In the genomic region with DNA sequence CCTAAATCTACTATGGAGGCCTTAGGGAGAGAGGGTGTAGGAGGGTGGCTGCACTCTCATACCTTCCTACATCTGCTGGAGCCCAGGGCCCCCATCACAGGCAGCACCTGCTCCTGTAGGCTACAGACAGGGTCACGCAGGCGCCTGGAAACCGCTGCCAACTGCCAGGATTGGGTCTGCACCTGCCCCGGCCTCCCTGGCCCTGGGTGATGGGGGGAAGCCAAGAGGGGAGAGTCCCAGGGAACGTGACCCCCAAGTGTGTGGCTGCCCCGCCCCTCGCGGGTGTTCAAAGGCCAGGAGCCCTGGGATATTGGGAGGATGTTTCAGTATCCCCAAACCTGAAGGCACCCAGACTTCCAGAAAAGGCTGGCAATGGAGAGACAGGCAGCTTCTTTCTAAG, we compare ENCODE assay signal across 27 cellular contexts. TPM values are rescaled to one million over a fixed set of nuclear protein-coding genes. Genes with fewer than 3 reads are reported as not detected.
"Had no signal": no experiment of that assay in that cellular context is flagged by ENCODE, and none has a peak within 500 bp of the region (broad histone marks: within the 10 kb centered on the region; RNA-seq: fewer than 3 reads in every experiment).

No MANE protein-coding gene starts in this region.

- DNase-seq: activated CD4-positive, alpha-beta memory T cell treated with anti-CD3 and anti-CD28 coated beads for 36 hours; activated naive CD4-positive, alpha-beta T cell treated with Interleukin-2 at 50 U/mL for 16 hours; activated naive CD8-positive, alpha-beta T cell treated with anti-CD3 and anti-CD28 coated beads for 36 hours; activated T-cell treated with anti-CD3 and anti-CD28 coated beads, Interleukin-2, amount 50 U/mL, for 48 hours; central memory CD4-positive, alpha-beta T cell; colonic mucosa; dorsolateral prefrontal cortex; effector memory CD8-positive, alpha-beta T cell; foreskin melanocyte; glutamatergic neuron; kidney glomerular epithelial cell; left lung; retina; stimulated activated CD4-positive, alpha-beta T cell treated with anti-CD3 and anti-CD28 coated beads, Interleukin-4, amount 100 ng/mL, for 1 hour; stimulated activated naive CD8-positive, alpha-beta T cell treated with anti-CD3 and anti-CD28 coated beads, Interleukin-15, Interleukin-2, amounts not matched to agents 100 U/mL and 50 U/mL, for 24 hours; T-helper 9 cell had no signal

- H3K9me3 Mint-ChIP-seq: activated CD4-positive, alpha-beta memory T cell treated with anti-CD3 and anti-CD28 coated beads for 36 hours; activated naive CD8-positive, alpha-beta T cell treated with anti-CD3 and anti-CD28 coated beads for 36 hours; effector memory CD8-positive, alpha-beta T cell; naive thymus-derived CD4-positive, alpha-beta T cell; neural crest cell had no signal

- H3K27ac Mint-ChIP-seq: activated CD4-positive, alpha-beta memory T cell treated with anti-CD3 and anti-CD28 coated beads for 36 hours; activated naive CD8-positive, alpha-beta T cell treated with anti-CD3 and anti-CD28 coated beads for 36 hours; effector memory CD8-positive, alpha-beta T cell; progenitor cell of endocrine pancreas had no signal

- H3K4me3 Mint-ChIP-seq: activated CD4-positive, alpha-beta memory T cell treated with anti-CD3 and anti-CD28 coated beads for 36 hours; activated naive CD8-positive, alpha-beta T cell treated with anti-CD3 and anti-CD28 coated beads for 36 hours; effector memory CD8-positive, alpha-beta T cell; naive thymus-derived CD4-positive, alpha-beta T cell; neural crest cell had no signal

- H3K36me3 Mint-ChIP-seq: activated CD4-positive, alpha-beta memory T cell treated with anti-CD3 and anti-CD28 coated beads for 36 hours; activated naive CD8-positive, alpha-beta T cell treated with anti-CD3 and anti-CD28 coated beads for 36 hours; naive thymus-derived CD4-positive, alpha-beta T cell had no signal

- ATAC-seq: effector memory CD8-positive, alpha-beta T cell; esophagus mucosa; left lung; naive thymus-derived CD4-positive, alpha-beta T cell; stimulated activated naive CD8-positive, alpha-beta T cell treated with anti-CD3 and anti-CD28 coated beads, Interleukin-15, Interleukin-2, amounts not matched to agents 100 U/mL and 50 U/mL, for 24 hours had no signal

RNA-seq across cellular contexts. Expression of a gene that starts 5.6 kb away (rescaled TPM):
- total RNA-seq: activated CD4-positive, alpha-beta memory T cell treated with anti-CD3 and anti-CD28 coated beads for 36 hours; astrocyte; colonic mucosa; dorsolateral prefrontal cortex; endothelial cell of umbilical vein; esophagus mucosa; hepatocyte; left lung; lung microvascular endothelial cell; naive thymus-derived CD4-positive, alpha-beta T cell; omental fat pad; progenitor cell of endocrine pancreas; subcutaneous adipose tissue; upper lobe of left lung had no signal

RNA-seq across cellular contexts. Expression of a gene that starts 18.1 kb away (rescaled TPM):
- total RNA-seq: activated CD4-positive, alpha-beta memory T cell treated with anti-CD3 and anti-CD28 coated beads for 36 hours; activated naive CD8-positive, alpha-beta T cell treated with anti-CD3 and anti-CD28 coated beads for 36 hours; astrocyte; colonic mucosa; endothelial cell of umbilical vein; esophagus mucosa; left lung; lung microvascular endothelial cell; naive thymus-derived CD4-positive, alpha-beta T cell; neural crest cell; omental fat pad; subcutaneous adipose tissue had no signal

RNA-seq across cellular contexts. Expression of a gene that starts 19.9 kb away (rescaled TPM):
- total RNA-seq: neural crest cell, progenitor cell of endocrine pancreas had no signal

RNA-seq across cellular contexts. Expression of a gene that starts 36.1 kb away (rescaled TPM):
- total RNA-seq: endothelial cell of umbilical vein, neural crest cell had no signal
